23 cellular contexts compared by ENCODE assay signal in genomic region chr15:73986776-73987056, GRCh38. TPM values are rescaled to one million over a fixed set of nuclear protein-coding genes. Genes with fewer than 3 reads are reported as not detected.
DNase-seq lines count a peak whose midpoint lies in the region; ATAC-seq and TF ChIP-seq lines count a peak whose summit lies in the region.
"Had no signal": no experiment of that assay in that cellular context is flagged by ENCODE, and none has a peak within 500 bp of the region (broad histone marks: within the 10 kb centered on the region; RNA-seq: fewer than 3 reads in every experiment).

No MANE protein-coding gene starts in this region.

- H3K27ac ChIP-seq in lung (ENCODE audit: low read depth in 1 of 2, low read length in 1 of 2), result peak overlapping the region; percentile 47 to 78
- H3K27ac ChIP-seq in stomach, result peak overlapping the region in 4 of 5 donors; percentile 86 to 96 (median 92)
- H3K27ac ChIP-seq: SJCRH30 had no signal

- peaks cover 0 to 4% of the 10 kb centered on the region in 2 donors for H3K36me3 ChIP-seq in lung (ENCODE audit: control insufficient read depth in 2 of 2, insufficient read depth in 2 of 2, low read length in 2 of 2)
- peaks cover 0 to 38% (median 14%) of the 10 kb centered on the region in 4 donors for H3K36me3 ChIP-seq in stomach
- H3K36me3 ChIP-seq: SJCRH30 had no signal

- no peak for TF ChIP-seq EP300 in stomach (IDR thresholded peaks at IDR 0.05)

- peak overlapping the region; percentile 5 for H3K27ac Mint-ChIP-seq in activated CD4-positive, alpha-beta T cell treated with anti-CD3 and anti-CD28 coated beads, Interleukin-2, amount 10 ng/mL, durations not matched to agents 24 days and 14 days
- peak overlapping the region; percentile 17 for H3K27ac Mint-ChIP-seq in activated T-helper 17 cell treated with anti-CD3 and anti-CD28 coated beads, Interleukin-2, amount 50 U/mL, for 72 hours
- H3K27ac Mint-ChIP-seq: GM23338, progenitor cell of endocrine pancreas had no signal

- no peaks in the 10 kb centered on the region for H3K27me3 Mint-ChIP-seq in activated CD4-positive, alpha-beta T cell treated with anti-CD3 and anti-CD28 coated beads, Interleukin-2, amount 10 ng/mL, durations not matched to agents 24 days and 14 days
- no peaks in the 10 kb centered on the region for H3K27me3 Mint-ChIP-seq in activated T-helper 17 cell treated with anti-CD3 and anti-CD28 coated beads, Interleukin-2, amount 50 U/mL, for 72 hours
- H3K27me3 Mint-ChIP-seq: CD4-positive, CD25-positive, alpha-beta regulatory T cell; progenitor cell of endocrine pancreas had no signal

- H3K9me3 ChIP-seq in lung (ENCODE audit: control insufficient read depth in 2 of 2, insufficient read depth in 1 of 2, low read length in 1 of 2), result no peaks in the 10 kb centered on the region
- H3K9me3 ChIP-seq in stomach, result no peaks in the 10 kb centered on the region
- H3K9me3 ChIP-seq: SJCRH30, thoracic aorta had no signal

- no peak overlapping the region for H3K4me3 ChIP-seq in lung
- no peak overlapping the region for H3K4me3 ChIP-seq in stomach
- H3K4me3 ChIP-seq: coronary artery, GM23338, SJCRH30, thoracic aorta had no signal

- intact Hi-C loops in activated CD4-positive, alpha-beta T cell treated with anti-CD3 and anti-CD28 coated beads, Interleukin-2, amount 10 ng/mL, durations not matched to agents 24 days and 14 days (cut with micrococcal nuclease), result no loop called here
- intact Hi-C loops in stomach (cut with DNase I; ENCODE audit: low total_unique reads), result no loop called here

- TF ChIP-seq CTCF in lung (IDR thresholded peaks at IDR 0.05; ENCODE audit: control extremely low read depth, extremely low read depth) (no peak), stomach (IDR thresholded peaks at IDR 0.05) (no peak), omental fat pad (IDR thresholded peaks at IDR 0.05) (no peak)

- H3K9me3 Mint-ChIP-seq in activated CD4-positive, alpha-beta T cell treated with anti-CD3 and anti-CD28 coated beads, Interleukin-2, amount 10 ng/mL, durations not matched to agents 24 days and 14 days, result no peaks in the 10 kb centered on the region
- no peaks in the 10 kb centered on the region for H3K9me3 Mint-ChIP-seq in activated T-helper 17 cell treated with anti-CD3 and anti-CD28 coated beads, Interleukin-2, amount 50 U/mL, for 72 hours
- H3K9me3 Mint-ChIP-seq: activated T-cell treated with anti-CD3 and anti-CD28 coated beads, Interleukin-2, amount 50 U/mL, for 4 hours; CD4-positive, CD25-positive, alpha-beta regulatory T cell; GM23338 had no signal

- no peak for TF ChIP-seq POLR2A in stomach (IDR thresholded peaks at IDR 0.05)

- H3K4me1 ChIP-seq in lung (ENCODE audit: control insufficient read depth in 2 of 2, insufficient read depth in 2 of 2, low read length in 2 of 2) (peaks cover 34 to 64% of the 10 kb centered on the region in 2 donors), stomach (peaks cover 71 to 100% (median 79%) of the 10 kb centered on the region in 4 donors)

- DNase-seq in activated CD4-positive, alpha-beta T cell treated with anti-CD3 and anti-CD28 coated beads, Interleukin-2, amount 10 ng/mL, durations not matched to agents 24 days and 14 days, result no peak
- DNase-seq in activated CD4-positive, alpha-beta T cell treated with anti-CD3 and anti-CD28 coated beads for 1 hour, result no peak
- no peak for DNase-seq in lung (ENCODE audit: low spot score)
- no peak for DNase-seq in stomach
- no peak for DNase-seq in omental fat pad (ENCODE audit: low spot score)
- no peak for DNase-seq in NCI-H2029 (lab: John Stamatoyannopoulos, UW)
- DNase-seq: 8988T; activated CD4-positive, alpha-beta T cell treated with anti-CD3 and anti-CD28 coated beads, Interleukin-2, amount 50 U/mL, for 4 hours; activated T-cell treated with anti-CD3 and anti-CD28 coated beads, Interleukin-2, amount 50 U/mL, for 4 hours; amniotic stem cell; CD4-positive, CD25-positive, alpha-beta regulatory T cell; DMS79 treated with DMSO at 0.1 percent for 48 hours; NCI-H1417; NCI-H2227 treated with DMSO at 0.1 percent for 48 hours; SJCRH30; stimulated activated CD4-positive, alpha-beta T cell treated with anti-CD3 and anti-CD28 coated beads, Interleukin-15, amount 100 ng/mL, for 24 hours; T1000 had no signal

- H3K36me3 Mint-ChIP-seq in activated CD4-positive, alpha-beta T cell treated with anti-CD3 and anti-CD28 coated beads, Interleukin-2, amount 10 ng/mL, durations not matched to agents 24 days and 14 days (ENCODE audit: low read depth), result peaks cover 12% of the 10 kb centered on the region
- H3K36me3 Mint-ChIP-seq in activated T-helper 17 cell treated with anti-CD3 and anti-CD28 coated beads, Interleukin-2, amount 50 U/mL, for 72 hours (ENCODE audit: low read depth), result no peaks in the 10 kb centered on the region

- H3K27me3 ChIP-seq in lung (ENCODE audit: control insufficient read depth, insufficient read depth), result no peaks in the 10 kb centered on the region
- no peaks in the 10 kb centered on the region for H3K27me3 ChIP-seq in stomach
- H3K27me3 ChIP-seq: SJCRH30 had no signal

- no peak overlapping the region for H3K4me3 Mint-ChIP-seq in activated CD4-positive, alpha-beta T cell treated with anti-CD3 and anti-CD28 coated beads, Interleukin-2, amount 10 ng/mL, durations not matched to agents 24 days and 14 days
- H3K4me3 Mint-ChIP-seq in activated T-helper 17 cell treated with anti-CD3 and anti-CD28 coated beads, Interleukin-2, amount 50 U/mL, for 72 hours, result no peak overlapping the region
- H3K4me3 Mint-ChIP-seq: activated T-cell treated with anti-CD3 and anti-CD28 coated beads, Interleukin-2, amount 50 U/mL, for 4 hours; GM23338 had no signal

- no peak for ATAC-seq in activated T-helper 17 cell treated with anti-CD3 and anti-CD28 coated beads, Interleukin-2, amount 50 U/mL, for 72 hours (replicated peaks)
- no peak for ATAC-seq in lung (ENCODE audit: insufficient read depth, low FRiP score)
- ATAC-seq in omental fat pad (ENCODE audit: low FRiP score), result no peak
- ATAC-seq in GM21447 (IDR thresholded peaks at IDR 0.05; ENCODE audit: unreplicated experiment), result no peak
- ATAC-seq: activated T-cell treated with anti-CD3 and anti-CD28 coated beads, Interleukin-2, amount 50 U/mL, for 4 hours had no signal

- WGBS in lung, 2 donors, result 88 to 100% methylated on average over 1 of the region's 1 CpG
- 93 to 100% (median 96%) methylated on average over 1 of the region's 1 CpG for WGBS in stomach, 5 donors

- H3K4me1 Mint-ChIP-seq in activated CD4-positive, alpha-beta T cell treated with anti-CD3 and anti-CD28 coated beads, Interleukin-2, amount 10 ng/mL, durations not matched to agents 24 days and 14 days, result peaks cover 61% of the 10 kb centered on the region
- H3K4me1 Mint-ChIP-seq in activated T-helper 17 cell treated with anti-CD3 and anti-CD28 coated beads, Interleukin-2, amount 50 U/mL, for 72 hours, result peaks cover 12% of the 10 kb centered on the region
- H3K4me1 Mint-ChIP-seq: GM23338 had no signal

RNA-seq across cellular contexts. Expression of gene STOML1, which starts 5.4 kb away (rescaled TPM):
- 10.3 and 10.6 TPM in 2 replicates for total RNA-seq in activated CD4-positive, alpha-beta T cell treated with anti-CD3 and anti-CD28 coated beads, Interleukin-2, amount 10 ng/mL, durations not matched to agents 24 days and 14 days
- 1 to 10 TPM; 4.8 to 7.3 TPM for total RNA-seq in activated T-helper 17 cell treated with anti-CD3 and anti-CD28 coated beads, Interleukin-2, amount 50 U/mL, for 72 hours
- total RNA-seq in lung (10 to 100 TPM; 10.3 to 30.5 TPM), stomach (10 to 100 TPM in 2 of 5 donors, 1 to 10 TPM in 3; 5.3 to 26.4 (median 9.8) TPM), omental fat pad (10 to 100 TPM in 3 of 4 donors, 1 to 10 TPM in 1; 9.8 to 24.0 (median 15.9) TPM)
- polyA plus RNA-seq in lung (10 to 100 TPM; 23.4 to 35.4 TPM), stomach (10 to 100 TPM in 1 of 3 donors, 1 to 10 TPM in 2; 8.0 to 13.3 (median 9.6) TPM)

RNA-seq across cellular contexts. Expression of gene PML, which starts 7.8 kb away (rescaled TPM):
- 61.3 and 64.2 TPM in 2 replicates for total RNA-seq in activated CD4-positive, alpha-beta T cell treated with anti-CD3 and anti-CD28 coated beads, Interleukin-2, amount 10 ng/mL, durations not matched to agents 24 days and 14 days
- 10 to 100 TPM; 67.4 to 74.1 TPM for total RNA-seq in activated T-helper 17 cell treated with anti-CD3 and anti-CD28 coated beads, Interleukin-2, amount 50 U/mL, for 72 hours
- total RNA-seq in lung, result 10 to 100 TPM; 77.5 to 80.5 TPM
- polyA plus RNA-seq in lung, result 10 to 100 TPM; 33.9 to 44.2 TPM
- total RNA-seq in stomach, result 100 to 1,000 TPM in 2 of 5 donors, 10 to 100 TPM in 3; 27.7 to 170 (median 65.9) TPM
- polyA plus RNA-seq in stomach, result 10 to 100 TPM; 16.0 to 25.8 (median 21.9) TPM
- 100 to 1,000 TPM in 2 of 4 donors, 10 to 100 TPM in 2; 39.3 to 172 (median 86.5) TPM for total RNA-seq in omental fat pad
